8 cellular contexts compared by ENCODE assay signal in the genomic region with DNA sequence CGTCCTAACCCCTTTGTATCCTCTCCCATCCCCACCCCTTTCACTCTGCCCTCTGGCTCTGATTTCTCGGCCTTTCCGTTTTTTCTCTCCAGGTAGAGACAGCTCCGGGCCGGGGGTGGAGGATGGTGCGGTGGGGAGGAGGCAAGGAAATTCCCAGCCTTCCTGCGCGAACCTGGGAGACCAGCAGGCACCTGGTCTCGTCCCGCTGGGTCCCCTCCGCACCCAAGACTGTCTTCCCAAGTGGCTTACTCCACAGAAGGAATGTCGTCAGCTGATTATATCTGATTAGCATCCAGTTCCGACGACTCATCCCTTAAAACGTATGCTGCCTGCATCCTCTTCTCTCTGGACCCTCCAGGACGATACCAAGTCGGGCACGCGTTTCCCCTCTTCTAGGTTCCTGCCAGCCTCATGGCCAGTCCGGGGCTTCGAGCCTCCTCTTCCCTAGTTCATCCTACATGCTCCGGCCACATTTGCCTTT. TPM values are rescaled to one million over a fixed set of nuclear protein-coding genes. Genes with fewer than 3 reads are reported as not detected.
A peak's percentile ranks its signal among the peaks of the same experiment; 100 is the strongest.
DNase-seq lines count a peak whose midpoint lies in the region; ATAC-seq lines count a peak whose summit lies in the region.

No MANE protein-coding gene starts in this region.

- peak overlapping the region in 1 of 2 donors; percentile 54 for H3K4me3 ChIP-seq in aorta (ENCODE audit: low read length in 2 of 2)

- WGBS in aorta, 2 donors = 16 to 18% methylated on average over 22 of the region's 22 CpGs

- H3K27ac ChIP-seq in aorta (ENCODE audit: low read depth in 1 of 2, low read length in 2 of 2) = no peak overlapping the region

- H3K27ac Mint-ChIP-seq in naive thymus-derived CD8-positive, alpha-beta T cell = no peak overlapping the region

- no peaks in the 10 kb centered on the region for H3K9me3 ChIP-seq in aorta (ENCODE audit: control insufficient read depth, low read length)

- intact Hi-C loops in aorta (cut with DNase I) = loop anchor here (5.0 to 10.0 kb wide), 2 partner anchors 40 to 102 kb away; a partner anchor contains a TSS

- no peaks in the 10 kb centered on the region for H3K4me1 ChIP-seq in aorta (ENCODE audit: control insufficient read depth in 1 of 2, insufficient read depth in 2 of 2, low read length in 2 of 2)

- DNase-seq in EH (ENCODE audit: low read depth) (peak; percentile 66), NCI-H748 (lab: John Stamatoyannopoulos, UW; ENCODE audit: unreplicated experiment) (peak; percentile 36), ecto neural progenitor cell (ENCODE audit: low spot score) (peak; percentile 65), DMS79 (lab: John Stamatoyannopoulos, UW) (no peak), aorta (no peak)
- DNase-seq in naive thymus-derived CD8-positive, alpha-beta T cell = no peak

- peaks cover 13 to 45% (median 30%) of the 10 kb centered on the region in 5 donors for H3K27me3 Mint-ChIP-seq in naive thymus-derived CD8-positive, alpha-beta T cell

- H3K4me1 Mint-ChIP-seq in naive thymus-derived CD8-positive, alpha-beta T cell = peaks cover 4 to 26% (median 15%) of the 10 kb centered on the region in 4 donors

- no peak for ATAC-seq in naive thymus-derived CD8-positive, alpha-beta T cell
- ATAC-seq in GM21390 (IDR thresholded peaks at IDR 0.05; ENCODE audit: unreplicated experiment) = no peak
- ATAC-seq in HG02938 (IDR thresholded peaks at IDR 0.05; ENCODE audit: unreplicated experiment) = no peak
- no peak for ATAC-seq in aorta (ENCODE audit: low FRiP score)

- POLR2A ChIA-PET in naive thymus-derived CD8-positive, alpha-beta T cell (lab: Charles Lee) = no interaction called here

- H3K36me3 Mint-ChIP-seq in naive thymus-derived CD8-positive, alpha-beta T cell = peaks cover 0 to 2% (median 0%) of the 10 kb centered on the region in 3 donors

- no peaks in the 10 kb centered on the region for H3K27me3 ChIP-seq in aorta (ENCODE audit: control insufficient read depth in 1 of 2, insufficient read depth in 2 of 2, low read length in 1 of 2)

- no peaks in the 10 kb centered on the region for H3K36me3 ChIP-seq in aorta (ENCODE audit: control insufficient read depth in 1 of 2, insufficient read depth in 2 of 2, low read length in 1 of 2)

- peak overlapping the region; percentile 49 to 85 (median 74) for H3K4me3 Mint-ChIP-seq in naive thymus-derived CD8-positive, alpha-beta T cell

- no peaks in the 10 kb centered on the region for H3K9me3 Mint-ChIP-seq in naive thymus-derived CD8-positive, alpha-beta T cell

RNA-seq across cellular contexts. Expression of a gene that starts 42.2 kb away (rescaled TPM):
- total RNA-seq in naive thymus-derived CD8-positive, alpha-beta T cell = 10 to 100 TPM; 49.4 to 51.3 TPM
- polyA plus RNA-seq in naive thymus-derived CD8-positive, alpha-beta T cell = 1 to 10 TPM; 4.8 to 9.4 (median 6.7) TPM
- total RNA-seq in aorta = 10 to 100 TPM; 26.5 to 41.2 TPM
- polyA plus RNA-seq in aorta = 10 to 100 TPM in 1 of 2 donors, 1 to 10 TPM in 1; 7.5 to 43.5 TPM

Comparison
In these comparisons a context has a peak if more than half of its experiments do, and no peak if none do; other contexts are left out.
1. DNase-seq: peak in EH (single experiment), NCI-H748 (single experiment) and ecto neural progenitor cell (single experiment); none in naive thymus-derived CD8-positive, alpha-beta T cell (0 of 10), DMS79 (single experiment) and aorta (0 of 2).